ENCODE assay signal across 23 cellular contexts in the genomic region with DNA sequence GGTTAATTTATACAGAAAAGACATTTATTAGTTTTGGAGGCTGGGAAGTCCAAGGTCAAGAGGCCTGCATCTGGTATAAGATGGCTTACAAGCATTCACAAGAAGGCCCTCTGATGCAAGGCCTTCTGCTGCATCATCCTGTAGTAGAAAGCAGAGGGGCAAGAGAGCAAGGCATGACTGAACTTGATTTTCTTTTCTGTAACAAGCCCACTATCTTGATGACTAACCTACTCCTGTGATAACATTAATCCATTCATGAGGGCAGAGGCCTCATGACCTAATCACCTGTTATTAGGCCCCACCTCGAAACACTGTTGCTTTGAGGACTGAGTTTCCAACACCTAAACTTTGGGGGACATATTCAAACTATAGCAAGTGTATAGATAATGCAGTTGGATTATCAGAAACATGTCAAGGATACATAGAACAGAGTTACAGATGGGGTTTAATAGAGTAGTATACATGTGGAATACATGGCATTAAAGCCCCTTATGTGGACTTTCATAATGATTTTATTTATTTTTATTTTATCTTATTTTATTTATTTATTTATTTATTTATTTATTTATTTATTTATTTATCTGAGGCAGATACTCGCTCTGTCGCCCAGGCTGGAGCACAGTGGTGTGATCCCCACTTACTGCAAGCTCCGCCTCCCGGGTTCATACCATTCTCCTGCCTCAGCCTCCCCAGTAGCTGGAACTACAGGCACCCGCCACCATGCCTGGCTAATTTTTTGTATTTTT.
DNase-seq lines count a peak whose midpoint lies in the region; ATAC-seq, FAIRE-seq and TF ChIP-seq lines count a peak whose summit lies in the region.
"Had no signal": no experiment of that assay in that cellular context is flagged by ENCODE, and none has a peak within 500 bp of the region (broad histone marks: within the 10 kb centered on the region; RNA-seq: fewer than 3 reads in every experiment).

No MANE protein-coding gene starts in this region.

- ATAC-seq in GM18505 (IDR thresholded peaks at IDR 0.05; ENCODE audit: unreplicated experiment) (no peak), GM18870 (IDR thresholded peaks at IDR 0.05; ENCODE audit: unreplicated experiment) (no peak)
- ATAC-seq: HepG2; Panc1; stimulated activated memory B cell treated with anti-CD40 and anti-IgM and Interleukin-4, amounts not matched to agents 10 μg/mL and 1 μg/mL and 100 μg/mL, for 72 hours had no signal

- peak overlapping the region; percentile 61 for H3K27ac ChIP-seq in epithelial cell of prostate
- H3K27ac ChIP-seq in mesenchymal stem cell (ENCODE audit: low read length, poor library complexity, severe bottlenecking): no peak overlapping the region
- H3K27ac ChIP-seq: coronary artery, uterus had no signal

- peaks cover 8% of the 10 kb centered on the region for H3K79me1 ChIP-seq in mesenchymal stem cell (replicated peaks; ENCODE audit: low read length, poor library complexity, severe bottlenecking)

- no peak overlapping the region for H4K91ac ChIP-seq in mesenchymal stem cell (ENCODE audit: low read length)

- H3K18ac ChIP-seq in mesenchymal stem cell (ENCODE audit: low read depth in 1 of 2, low read length in 2 of 2): no peak overlapping the region

- no peak overlapping the region for H2BK5ac ChIP-seq in mesenchymal stem cell (ENCODE audit: low read depth, low read length, poor library complexity, severe bottlenecking)

- H3K4ac ChIP-seq in mesenchymal stem cell (ENCODE audit: low read depth in 1 of 2, low read length in 2 of 2): no peak overlapping the region

- no peaks in the 10 kb centered on the region for H3K27me3 ChIP-seq in mesenchymal stem cell (ENCODE audit: control insufficient read depth in 1 of 2, insufficient read depth in 1 of 2, low read length in 2 of 2)
- H3K27me3 ChIP-seq: uterus had no signal

- no peak overlapping the region for H2AFZ ChIP-seq in mesenchymal stem cell (ENCODE audit: low read depth, low read length)

- no peak overlapping the region for H2BK15ac ChIP-seq in mesenchymal stem cell (ENCODE audit: low read depth, poor library complexity, severe bottlenecking)

- H4K8ac ChIP-seq in mesenchymal stem cell (ENCODE audit: low read length): peak overlapping the region; percentile 4

- H2BK12ac ChIP-seq in mesenchymal stem cell (ENCODE audit: low read length in 2 of 2): no peak overlapping the region

- H3K4me1 ChIP-seq in mesenchymal stem cell (ENCODE audit: control insufficient read depth, insufficient read depth, low read depth, low read length): peaks cover 4% of the 10 kb centered on the region

- H3K36me3 ChIP-seq in mesenchymal stem cell (ENCODE audit: control insufficient read depth in 1 of 2, insufficient read depth in 2 of 2, low read depth in 1 of 2, low read length in 2 of 2): peaks cover 0 to 8% of the 10 kb centered on the region in 2 experiments
- H3K36me3 ChIP-seq: uterus had no signal

- no peak overlapping the region for H3K4me2 ChIP-seq in mesenchymal stem cell (ENCODE audit: low read length, poor library complexity, severe bottlenecking)

- DNase-seq in GM12891 (ENCODE audit: insufficient read length, low spot score) (no peak), NCI-H226 (peak; percentile 70), epithelial cell of prostate (ENCODE audit: low read depth, low spot score) (peak; percentile 64), mesenchymal stem cell (peak; percentile 66), NCI-H1092 (lab: John Stamatoyannopoulos, UW) (no peak)
- DNase-seq: activated CD4-positive, alpha-beta T cell treated with anti-CD3 and anti-CD28 coated beads, Interleukin-2, amount 50 U/mL, for 1 hour; activated effector memory CD4-positive, alpha-beta T cell treated with anti-CD3 and anti-CD28 coated beads, Interleukin-2, amount 50 U/mL, for 16 hours; CD4-positive, CD25-positive, alpha-beta regulatory T cell; DMS79 treated with DMSO at 0.1 percent for 48 hours; hippocampal formation; NCI-H1417 treated with DMSO at 0.1 percent for 48 hours; NCI-H2107; NCI-H510A treated with DMSO at 0.1 percent for 48 hours; NK-92 treated with Interleukin-12 subunit alpha and Interleukin-12 subunit beta, amount 100 ng/mL, for 24 hours; uterus had no signal

- TF ChIP-seq POLR2A in GM12891 (IDR thresholded peaks at IDR 0.05; ENCODE audit: low read depth, low read length) (no peak), GM18505 (IDR thresholded peaks at IDR 0.05; ENCODE audit: borderline replicate concordance, extremely low read depth, insufficient read depth, insufficient read length) (no peak)

- 97% methylated on average over 6 of the region's 6 CpGs for WGBS in mesenchymal stem cell

- no peak overlapping the region for H3K4me3 ChIP-seq in mesenchymal stem cell (ENCODE audit: insufficient read depth in 1 of 2, low read depth in 1 of 2, low read length in 2 of 2)
- H3K4me3 ChIP-seq: coronary artery, uterus had no signal

- H2AK5ac ChIP-seq in mesenchymal stem cell (ENCODE audit: low read length, severe bottlenecking): no peak overlapping the region

- FAIRE-seq in GM12891 (lab: Jason Lieb, UNC): peak; percentile 51
- FAIRE-seq: GM12892, GM19239, HepG2 had no signal

- H3K14ac ChIP-seq in mesenchymal stem cell (ENCODE audit: low read length in 2 of 2): no peak overlapping the region

- H3K23ac ChIP-seq in mesenchymal stem cell (ENCODE audit: low read length in 2 of 2): no peak overlapping the region

- no peak overlapping the region for H3K9ac ChIP-seq in mesenchymal stem cell (ENCODE audit: low read length)

- H3K9me3 ChIP-seq in mesenchymal stem cell (ENCODE audit: control insufficient read depth, low read length): no peaks in the 10 kb centered on the region
- H3K9me3 ChIP-seq: uterus had no signal

- H2BK120ac ChIP-seq in mesenchymal stem cell (ENCODE audit: low read depth, low read length): no peak overlapping the region

TF ChIP-seq in GM12891, 5 proteins besides CTCF, POLR2A, EP300 and RAD21:
- no peak for TF ChIP-seq SPI1 (IDR thresholded peaks at IDR 0.05; ENCODE audit: low read depth, low read length)
- no peak for TF ChIP-seq PAX5 (IDR thresholded peaks at IDR 0.05; ENCODE audit: insufficient read depth, low read length, severe bottlenecking)
- TF ChIP-seq POLR2AphosphoS5 (IDR thresholded peaks at IDR 0.05; ENCODE audit: low read depth, low read length): no peak
- TF ChIP-seq POU2F2 (IDR thresholded peaks at IDR 0.05; ENCODE audit: low read depth, low read length): no peak
- no peak for TF ChIP-seq TAF1 (IDR thresholded peaks at IDR 0.05; ENCODE audit: low read depth, low read length)

Comparison
In these comparisons a context has a peak if more than half of its experiments do, and no peak if none do; other contexts are left out.
1. DNase-seq: peak in NCI-H226 (single experiment), epithelial cell of prostate (single experiment) and mesenchymal stem cell (single experiment); none in GM12891 (single experiment) and NCI-H1092 (single experiment).